ENCODE assay signal across 10 cellular contexts in the genomic region with DNA sequence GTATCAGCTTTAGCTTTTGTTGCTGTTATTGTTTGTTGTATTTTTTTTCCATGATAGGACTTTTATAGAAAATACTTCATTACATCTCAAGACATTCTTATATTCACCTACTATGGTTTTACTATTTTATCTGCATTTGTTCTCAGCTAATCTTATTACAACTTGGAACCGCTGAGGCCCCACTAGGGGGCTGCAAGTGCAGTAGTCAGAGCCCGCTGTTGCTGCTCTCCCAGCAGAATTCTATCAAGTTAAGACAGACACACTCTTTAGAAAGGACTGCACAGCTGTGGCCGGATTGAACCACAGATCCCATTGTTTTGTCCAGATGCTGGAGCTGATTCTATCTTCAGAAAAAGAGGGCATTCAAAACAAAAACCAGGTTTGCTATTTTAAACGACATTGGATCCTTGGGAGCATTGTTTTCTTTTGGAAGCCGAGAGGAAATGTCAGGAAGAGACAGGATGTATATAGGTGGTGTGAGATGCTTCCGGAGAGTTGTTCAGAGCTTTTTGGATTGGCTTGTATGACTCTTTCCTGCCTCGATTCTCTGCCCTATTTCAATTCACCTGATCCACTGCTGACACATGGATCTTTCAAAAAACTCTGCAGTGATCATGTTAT.
DNase-seq lines count a peak whose midpoint lies in the region; ATAC-seq, FAIRE-seq and TF ChIP-seq lines count a peak whose summit lies in the region.
"Had no signal": no experiment of that assay in that cellular context is flagged by ENCODE, and none has a peak within 500 bp of the region (broad histone marks: within the 10 kb centered on the region; RNA-seq: fewer than 3 reads in every experiment).

No MANE protein-coding gene starts in this region.

- no peaks in the 10 kb centered on the region; the same call in 1 of the 2 replicates for H3K36me3 Mint-ChIP-seq in WTC11
- no peaks in the 10 kb centered on the region for H3K36me3 Mint-ChIP-seq in activated T-cell treated with anti-CD3 and anti-CD28 coated beads, Interleukin-2, amount 50 U/mL, for 72 hours (ENCODE audit: insufficient read depth in 2 of 2)

- FAIRE-seq in A549 (lab: Jason Lieb, UNC) (no peak), small intestine (lab: Jason Lieb, UNC) (no peak)

- no peak overlapping the region for H3K4me3 ChIP-seq in A549
- no peak overlapping the region for H3K4me3 ChIP-seq in HFF-Myc (replicated peaks; ENCODE audit: low read depth, low read length)
- H3K4me3 ChIP-seq in kidney epithelial cell (ENCODE audit: low read depth, low read length): no peak overlapping the region
- H3K4me3 ChIP-seq in small intestine (ENCODE audit: low read depth in 1 of 2, low read length in 2 of 2): no peak overlapping the region
- H3K4me3 ChIP-seq in upper lobe of left lung: no peak overlapping the region

- no peaks in the 10 kb centered on the region for H3K9me3 ChIP-seq in A549
- H3K9me3 ChIP-seq in small intestine (ENCODE audit: control insufficient read depth, low read depth): no peaks in the 10 kb centered on the region
- no peaks in the 10 kb centered on the region for H3K9me3 ChIP-seq in upper lobe of left lung

- DNase-seq in A549 (ENCODE audit: low read depth in 1 of 2, low spot score in 1 of 2) (peak in 1 of 2 experiments; percentile 13), HFF-Myc (ENCODE audit: extremely low read depth, low read depth) (no peak), WTC11 (ENCODE audit: low spot score) (peak; percentile 40), kidney epithelial cell (ENCODE audit: low read depth) (peak; percentile 25), small intestine (no peak), COLO829 (ENCODE audit: low spot score) (no peak), upper lobe of left lung (no peak)
- no peak for DNase-seq in activated T-cell treated with anti-CD3 and anti-CD28 coated beads, Interleukin-2, amount 50 U/mL, for 72 hours
- DNase-seq: DMS153, foreskin melanocyte had no signal

- TF ChIP-seq EP300 in A549 (IDR thresholded peaks at IDR 0.05): no peak
- no peak for TF ChIP-seq EP300 in upper lobe of left lung (IDR thresholded peaks at IDR 0.05)

- no peak overlapping the region for H3K4me2 ChIP-seq in A549

- no peak overlapping the region for H3K4me3 Mint-ChIP-seq in WTC11
- H3K4me3 Mint-ChIP-seq in activated T-cell treated with anti-CD3 and anti-CD28 coated beads, Interleukin-2, amount 50 U/mL, for 72 hours: no peak overlapping the region

- no peak for TF ChIP-seq POLR2A in A549 (IDR thresholded peaks at IDR 0.05; ENCODE audit: low read length)
- TF ChIP-seq POLR2A in upper lobe of left lung (IDR thresholded peaks at IDR 0.05): no peak

- 5% methylated on average over 7 of the region's 7 CpGs for WGBS in A549 (ENCODE audit: missing lambda C conversion rate)
- 16 to 40% (median 37%) methylated on average over 7 of the region's 7 CpGs for WGBS in small intestine, 3 donors
- WGBS in upper lobe of left lung, 2 donors: 13 to 19% methylated on average over 7 of the region's 7 CpGs

- H3K27ac ChIP-seq in A549 (no peak overlapping the region), small intestine (ENCODE audit: low read depth in 1 of 2, low read length in 1 of 2) (no peak overlapping the region), upper lobe of left lung (no peak overlapping the region)

- no peak for TF ChIP-seq RAD21 in A549 (conservative IDR thresholded peaks at IDR 0.05 in 1 of 2, IDR thresholded peaks at IDR 0.05 in 1 of 2)

- no peaks in the 10 kb centered on the region for H3K4me1 Mint-ChIP-seq in WTC11
- H3K4me1 Mint-ChIP-seq in activated T-cell treated with anti-CD3 and anti-CD28 coated beads, Interleukin-2, amount 50 U/mL, for 72 hours (ENCODE audit: low read depth): no peaks in the 10 kb centered on the region

- ATAC-seq in A549 (peak; percentile 54 to 72; a peak in 2 of 6 replicates), WTC11 (peak; percentile 91), upper lobe of left lung (ENCODE audit: low FRiP score in 2 of 2) (no peak)
- ATAC-seq in activated T-cell treated with anti-CD3 and anti-CD28 coated beads, Interleukin-2, amount 50 U/mL, for 72 hours (replicated peaks in 1 of 2): no peak

- H3K27ac Mint-ChIP-seq in WTC11: no peak overlapping the region
- no peak overlapping the region for H3K27ac Mint-ChIP-seq in activated T-cell treated with anti-CD3 and anti-CD28 coated beads, Interleukin-2, amount 50 U/mL, for 72 hours

- no peaks in the 10 kb centered on the region; the same call in 1 of the 2 replicates for H3K27me3 Mint-ChIP-seq in WTC11 (ENCODE audit: low read depth)
- peaks cover 23% of the 10 kb centered on the region for H3K27me3 Mint-ChIP-seq in activated T-cell treated with anti-CD3 and anti-CD28 coated beads, Interleukin-2, amount 50 U/mL, for 72 hours (ENCODE audit: low read depth)

- POLR2A ChIA-PET in A549 (lab: Yijun Ruan, JAX) (no interaction called here), WTC11 (lab: Charles Lee) (no interaction called here)

- H3K4me1 ChIP-seq in A549 (no peaks in the 10 kb centered on the region), small intestine (ENCODE audit: control insufficient read depth in 2 of 2, insufficient read depth in 1 of 2, low read depth in 1 of 2, low read length in 1 of 2) (no peaks in the 10 kb centered on the region), upper lobe of left lung (peaks cover 0 to 4% (median 0%) of the 10 kb centered on the region in 4 donors)

- CTCF ChIA-PET in A549 (lab: Yijun Ruan, JAX): interaction anchor here (1.0 kb wide), 1 partner anchor 179 kb away, joined by 3 read pairs; no protein-coding TSS in a partner anchor
- CTCF ChIA-PET in WTC11 (lab: Charles Lee): interaction anchor here (0.7 to 2.1 kb wide), 10 partner anchors 10 to 419 kb away, joined by 3 to 13 read pairs (median 4); a partner anchor contains a TSS

- TF ChIP-seq CTCF in A549 (IDR thresholded peaks at IDR 0.05) (0 out of 3 replicates have a peak, but pooled peaks have one; percentile 14), HFF-Myc (IDR thresholded peaks at IDR 0.05; ENCODE audit: low read depth, low read length, missing control alignments) (peak; percentile 28), WTC11 (IDR thresholded peaks at IDR 0.05) (no peak), kidney epithelial cell (IDR thresholded peaks at IDR 0.05; ENCODE audit: insufficient read depth, low read length, poor library complexity, severe bottlenecking) (peak; percentile 88), upper lobe of left lung (IDR thresholded peaks at IDR 0.05) (no peak)

- H3K27me3 ChIP-seq in kidney epithelial cell (ENCODE audit: control insufficient read depth, insufficient read depth, low read length): no peaks in the 10 kb centered on the region
- no peaks in the 10 kb centered on the region for H3K27me3 ChIP-seq in small intestine (ENCODE audit: control insufficient read depth in 2 of 2, insufficient read depth in 2 of 2, low read length in 2 of 2)
- H3K27me3 ChIP-seq in upper lobe of left lung: no peaks in the 10 kb centered on the region

- no peaks in the 10 kb centered on the region for H3K36me3 ChIP-seq in kidney epithelial cell (ENCODE audit: control insufficient read depth, insufficient read depth, low read length)
- no peaks in the 10 kb centered on the region for H3K36me3 ChIP-seq in small intestine (ENCODE audit: control insufficient read depth in 2 of 2, insufficient read depth in 2 of 2, low read length in 2 of 2)
- H3K36me3 ChIP-seq in upper lobe of left lung: no peaks in the 10 kb centered on the region

- peaks cover 12% of the 10 kb centered on the region for H3K9me3 Mint-ChIP-seq in WTC11
- no peaks in the 10 kb centered on the region for H3K9me3 Mint-ChIP-seq in activated T-cell treated with anti-CD3 and anti-CD28 coated beads, Interleukin-2, amount 50 U/mL, for 72 hours

TF ChIP-seq in A549, 52 proteins besides CTCF, POLR2A, EP300 and RAD21:
- no peak for TF ChIP-seq SREBF2 (IDR thresholded peaks at IDR 0.05)
- TF ChIP-seq GATA3 (IDR thresholded peaks at IDR 0.05; ENCODE audit: borderline replicate concordance): no peak
- TF ChIP-seq HOXA7 (CRISPR knock-in tag; IDR thresholded peaks at IDR 0.05): no peak
- TF ChIP-seq, protein P1, sequence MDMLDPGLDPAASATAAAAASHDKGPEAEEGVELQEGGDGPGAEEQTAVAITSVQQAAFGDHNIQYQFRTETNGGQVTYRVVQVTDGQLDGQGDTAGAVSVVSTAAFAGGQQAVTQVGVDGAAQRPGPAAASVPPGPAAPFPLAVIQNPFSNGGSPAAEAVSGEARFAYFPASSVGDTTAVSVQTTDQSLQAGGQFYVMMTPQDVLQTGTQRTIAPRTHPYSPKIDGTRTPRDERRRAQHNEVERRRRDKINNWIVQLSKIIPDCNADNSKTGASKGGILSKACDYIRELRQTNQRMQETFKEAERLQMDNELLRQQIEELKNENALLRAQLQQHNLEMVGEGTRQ (IDR thresholded peaks at IDR 0.05): no peak
- TF ChIP-seq EHF (CRISPR knock-in tag; IDR thresholded peaks at IDR 0.05): no peak
- TF ChIP-seq, protein P2, sequence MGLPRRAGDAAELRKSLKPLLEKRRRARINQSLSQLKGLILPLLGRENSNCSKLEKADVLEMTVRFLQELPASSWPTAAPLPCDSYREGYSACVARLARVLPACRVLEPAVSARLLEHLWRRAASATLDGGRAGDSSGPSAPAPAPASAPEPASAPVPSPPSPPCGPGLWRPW (IDR thresholded peaks at IDR 0.05): no peak
- TF ChIP-seq RCOR1 (IDR thresholded peaks at IDR 0.05; ENCODE audit: low read depth, low read length): no peak
- no peak for TF ChIP-seq HEYL (CRISPR knock-in tag; IDR thresholded peaks at IDR 0.05)
TF ChIP-seq in A549: peak in this region for 0.

TF ChIP-seq in WTC11, 78 proteins besides CTCF, POLR2A, EP300 and RAD21:
- no peak for TF ChIP-seq NR1H2 (CRISPR knock-in tag; IDR thresholded peaks at IDR 0.05)

Comparison
In these comparisons a context has a peak if more than half of its experiments do, and no peak if none do; other contexts are left out.
1. ATAC-seq: peak in A549 (2 of 2) and WTC11 (single experiment); none in activated T-cell treated with anti-CD3 and anti-CD28 coated beads, Interleukin-2, amount 50 U/mL, for 72 hours (0 of 2) and upper lobe of left lung (0 of 2).
2. DNase-seq: peak in WTC11 (single experiment) and kidney epithelial cell (single experiment); none in HFF-Myc (single experiment), activated T-cell treated with anti-CD3 and anti-CD28 coated beads, Interleukin-2, amount 50 U/mL, for 72 hours (0 of 2), small intestine (single experiment), COLO829 (single experiment) and upper lobe of left lung (0 of 2).
3. CTCF ChIP-seq: peak in A549 (single experiment), HFF-Myc (single experiment) and kidney epithelial cell (single experiment); none in WTC11 (single experiment) and upper lobe of left lung (0 of 6).